Comparison of ENCODE assay signal across 8 cellular contexts in genomic region chr12:88141425-88141773, GRCh38. TPM values are rescaled to one million over a fixed set of nuclear protein-coding genes. Genes with fewer than 3 reads are reported as not detected.
DNase-seq lines count a peak whose midpoint lies in the region; ATAC-seq and TF ChIP-seq lines count a peak whose summit lies in the region.

No MANE protein-coding gene starts in this region.

- H3K27me3 Mint-ChIP-seq in CD4-positive, CD25-positive, alpha-beta regulatory T cell, result no peaks in the 10 kb centered on the region
- no peaks in the 10 kb centered on the region for H3K27me3 Mint-ChIP-seq in nephron (ENCODE audit: low read depth)

- peaks cover 21% of the 10 kb centered on the region for H3K36me3 Mint-ChIP-seq in CD4-positive, CD25-positive, alpha-beta regulatory T cell
- peaks cover 26% of the 10 kb centered on the region for H3K36me3 Mint-ChIP-seq in nephron (ENCODE audit: low read depth)

- H3K36me3 ChIP-seq in CD4-positive, CD25-positive, alpha-beta regulatory T cell (ENCODE audit: control insufficient read depth, insufficient read depth, low read length), result peaks cover 12% of the 10 kb centered on the region

- TF ChIP-seq CTCF in coronary artery (IDR thresholded peaks at IDR 0.05) (no peak), nephron (IDR thresholded peaks at IDR 0.05; ENCODE audit: unreplicated experiment in 3 of 3) (no peak)

- peak overlapping the region; percentile 92 for H3K4me3 ChIP-seq in CD4-positive, CD25-positive, alpha-beta regulatory T cell (ENCODE audit: low read depth, low read length)
- peak overlapping the region; percentile 92 for H3K4me3 ChIP-seq in Jurkat, Clone E6-1 (ENCODE audit: low read length)
- peak overlapping the region; percentile 87 for H3K4me3 ChIP-seq in coronary artery

- peaks cover 0 to 1% (median 0%) of the 10 kb centered on the region in 7 donors for H3K9me3 Mint-ChIP-seq in CD4-positive, CD25-positive, alpha-beta regulatory T cell
- H3K9me3 Mint-ChIP-seq in nephron, result no peaks in the 10 kb centered on the region

- peak overlapping the region; percentile 91 to 99 (median 98) for H3K27ac Mint-ChIP-seq in CD4-positive, CD25-positive, alpha-beta regulatory T cell
- H3K27ac Mint-ChIP-seq in nephron, result peak overlapping the region; percentile 22 to 90 (median 83)

- peak overlapping the region; percentile 92 to 96 (median 94) for H3K4me3 Mint-ChIP-seq in CD4-positive, CD25-positive, alpha-beta regulatory T cell
- H3K4me3 Mint-ChIP-seq in nephron, result peak overlapping the region; percentile 88 to 90 (median 89)

- no peak for ATAC-seq in CD4-positive, CD25-positive, alpha-beta regulatory T cell (ENCODE audit: low read depth in 2 of 2)
- ATAC-seq in left colon (no peak), HG03135 (IDR thresholded peaks at IDR 0.05; ENCODE audit: unreplicated experiment) (no peak)

- no peaks in the 10 kb centered on the region for H3K27me3 ChIP-seq in CD4-positive, CD25-positive, alpha-beta regulatory T cell (ENCODE audit: control insufficient read depth, insufficient read depth, low read length)

- H3K4me1 Mint-ChIP-seq in CD4-positive, CD25-positive, alpha-beta regulatory T cell, result peaks cover 27 to 60% (median 48%) of the 10 kb centered on the region in 4 donors
- H3K4me1 Mint-ChIP-seq in nephron, result peaks cover 25% of the 10 kb centered on the region

- H3K4me1 ChIP-seq in CD4-positive, CD25-positive, alpha-beta regulatory T cell (ENCODE audit: control insufficient read depth, insufficient read depth, low read length, poor library complexity, severe bottlenecking), result peaks cover 28% of the 10 kb centered on the region

- H3K27ac ChIP-seq in CD4-positive, CD25-positive, alpha-beta regulatory T cell (ENCODE audit: insufficient read depth, low read length, poor library complexity, severe bottlenecking), result peak overlapping the region; percentile 88
- peak overlapping the region; percentile 35 to 86 for H3K27ac ChIP-seq in coronary artery

- no peaks in the 10 kb centered on the region for H3K9me3 ChIP-seq in CD4-positive, CD25-positive, alpha-beta regulatory T cell (ENCODE audit: control insufficient read depth in 2 of 2, low read length in 2 of 2)

- no peak for DNase-seq in CD4-positive, CD25-positive, alpha-beta regulatory T cell
- no peak for DNase-seq in Jurkat, Clone E6-1 (ENCODE audit: low read depth, low spot score)
- no peak for DNase-seq in coronary artery (ENCODE audit: low spot score)
- no peak for DNase-seq in CD1c-positive myeloid dendritic cell (ENCODE audit: extremely low spot score)
- no peak for DNase-seq in left colon
- no peak for DNase-seq in iPS-NIHi11 (ENCODE audit: low spot score)

- intact Hi-C loops in left colon (cut with DNase I, micrococcal nuclease), result no loop called here

RNA-seq across cellular contexts. Expression of gene CEP290, which starts 0.5 kb away (rescaled TPM):
- total RNA-seq in CD4-positive, CD25-positive, alpha-beta regulatory T cell, result 16.7 TPM
- 1 to 10 TPM; 2.1 to 6.7 (median 4.1) TPM for polyA plus RNA-seq in CD4-positive, CD25-positive, alpha-beta regulatory T cell
- 7.6 TPM for polyA plus RNA-seq in Jurkat, Clone E6-1 (2012; ENCODE audit: insufficient read depth, insufficient read length)
- 1 to 10 TPM; 8.5 to 9.7 TPM for total RNA-seq in left colon

RNA-seq across cellular contexts. Expression of gene TMTC3, which starts 0.7 kb away (rescaled TPM):
- 9.2 TPM for total RNA-seq in CD4-positive, CD25-positive, alpha-beta regulatory T cell
- polyA plus RNA-seq in CD4-positive, CD25-positive, alpha-beta regulatory T cell, result 1 to 10 TPM; 1.4 to 4.0 (median 3.2) TPM
- 1.8 TPM for polyA plus RNA-seq in Jurkat, Clone E6-1 (2012; ENCODE audit: insufficient read depth, insufficient read length)
- 10 to 100 TPM; 13.0 to 15.2 TPM for total RNA-seq in left colon
